ENCODE assay signal across 3 cellular contexts in the genomic region with DNA sequence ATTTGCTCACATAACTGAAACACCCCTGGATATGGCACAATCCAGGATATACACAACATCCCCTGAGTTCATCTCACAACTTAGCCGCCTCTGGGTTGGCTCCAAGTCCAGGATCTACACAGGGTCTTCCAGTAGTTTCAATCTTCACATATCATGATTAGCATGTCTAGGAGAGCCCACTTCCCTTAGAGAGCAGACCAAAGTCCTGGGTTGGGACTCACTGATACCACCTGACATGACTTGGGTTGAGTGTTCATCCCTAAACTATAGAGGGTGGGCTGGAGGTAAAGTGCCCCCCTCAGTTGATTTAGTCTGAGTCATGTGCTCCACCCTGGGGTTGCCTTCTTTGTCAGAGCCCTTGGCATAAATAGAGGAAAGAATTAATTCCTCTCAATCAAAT.
"Had no signal": no experiment of that assay in that cellular context is flagged by ENCODE, and none has a peak within 500 bp of the region (broad histone marks: within the 10 kb centered on the region; RNA-seq: fewer than 3 reads in every experiment).

No MANE protein-coding gene starts in this region.

- DNase-seq: GDM1, GF-D8 had no signal

- ATAC-seq: GM12878 had no signal

- H3K4me3 ChIP-seq: GM12878 had no signal
